ENCODE assay signal across 1 cellular context in genomic region chr14:71322660-71323250, GRCh38.
TF ChIP-seq lines count a peak whose summit lies in the region.

No MANE protein-coding gene starts in this region.

TF ChIP-seq in GM23338, 12 proteins besides CTCF, POLR2A, EP300 and RAD21 (continued from another document):
- no peak for TF ChIP-seq REST (IDR thresholded peaks at IDR 0.05; ENCODE audit: unreplicated experiment)
- no peak for TF ChIP-seq CREB1 (CRISPR knock-in tag; IDR thresholded peaks at IDR 0.05; ENCODE audit: low read depth)
- TF ChIP-seq ETS1 (IDR thresholded peaks at IDR 0.05): no peak
- TF ChIP-seq EZH2 (IDR thresholded peaks at IDR 0.05; ENCODE audit: low read depth, unreplicated experiment): no peak
- no peak for TF ChIP-seq ZNF462 (CRISPR knock-in tag; IDR thresholded peaks at IDR 0.05)
- no peak for TF ChIP-seq POLR2AphosphoS5 (IDR thresholded peaks at IDR 0.05; ENCODE audit: low read depth)
